Comparison of ENCODE assay signal across 23 cellular contexts in genomic region chr17:73743802-73744201, GRCh38.
A peak's percentile ranks its signal among the peaks of the same experiment; 100 is the strongest.
DNase-seq lines count a peak whose midpoint lies in the region; ATAC-seq and TF ChIP-seq lines count a peak whose summit lies in the region.
"Had no signal": no experiment of that assay in that cellular context is flagged by ENCODE, and none has a peak within 500 bp of the region (broad histone marks: within the 10 kb centered on the region; RNA-seq: fewer than 3 reads in every experiment).

No MANE protein-coding gene starts in this region.

- H3K27ac Mint-ChIP-seq in glutamatergic neuron (ENCODE audit: unreplicated experiment) = peak overlapping the region; percentile 85
- H3K27ac Mint-ChIP-seq in activated naive CD4-positive, alpha-beta T cell treated with anti-CD3 and anti-CD28 coated beads for 36 hours = no peak overlapping the region
- H3K27ac Mint-ChIP-seq: T-cell had no signal

- DNase-seq in DMS53 (lab: John Stamatoyannopoulos, UW) = peak; percentile 41
- peak; percentile 47 for DNase-seq in NCI-H69 (lab: John Stamatoyannopoulos, UW)
- no peak for DNase-seq in glutamatergic neuron
- DNase-seq in activated naive CD4-positive, alpha-beta T cell treated with anti-CD3 and anti-CD28 coated beads for 36 hours = no peak
- DNase-seq in kidney glomerular epithelial cell (lab: John Stamatoyannopoulos, UW) = no peak
- no peak for DNase-seq in A172 (ENCODE audit: low spot score)
- DNase-seq: C1 segment of cervical spinal cord, DMS153, GOT3, NCI-H1105, NCI-H2081, NCI-H226, NCI-H774, PC-3, SIG-M5, T-cell had no signal

- H3K4me3 ChIP-seq in BLaER1 = no peak overlapping the region
- H3K4me3 ChIP-seq: A549, K562 had no signal

- no peak overlapping the region for H3K9ac ChIP-seq in BLaER1

- no peaks in the 10 kb centered on the region for H3K36me3 Mint-ChIP-seq in glutamatergic neuron (ENCODE audit: unreplicated experiment)
- no peaks in the 10 kb centered on the region for H3K36me3 Mint-ChIP-seq in activated naive CD4-positive, alpha-beta T cell treated with anti-CD3 and anti-CD28 coated beads for 36 hours (ENCODE audit: low read depth)
- H3K36me3 Mint-ChIP-seq: T-cell had no signal

- ATAC-seq in GM21447 (IDR thresholded peaks at IDR 0.05; ENCODE audit: unreplicated experiment) = no peak
- ATAC-seq: HCT116, K562, PC-3, SK-N-SH treated with all-trans-retinoic acid at 6 μM for 48 hours, T-cell had no signal

- no peaks in the 10 kb centered on the region for H3K36me3 ChIP-seq in BLaER1

- H3K4me1 ChIP-seq in BLaER1 = peaks cover 65% of the 10 kb centered on the region
- H3K4me1 ChIP-seq: A549 had no signal

- H3K27me3 ChIP-seq in BLaER1 = no peaks in the 10 kb centered on the region

- CTCF ChIA-PET in activated naive CD4-positive, alpha-beta T cell treated with anti-CD3 and anti-CD28 coated beads for 36 hours (lab: Charles Lee) = no interaction called here

- H3K4me3 Mint-ChIP-seq in glutamatergic neuron (ENCODE audit: unreplicated experiment) = no peak overlapping the region
- no peak overlapping the region for H3K4me3 Mint-ChIP-seq in activated naive CD4-positive, alpha-beta T cell treated with anti-CD3 and anti-CD28 coated beads for 36 hours
- H3K4me3 Mint-ChIP-seq: T-cell had no signal

- H4K20me1 ChIP-seq in BLaER1 = no peaks in the 10 kb centered on the region

- H3K9me3 ChIP-seq in BLaER1 = no peaks in the 10 kb centered on the region
- H3K9me3 ChIP-seq: A549 had no signal

- intact Hi-C loops in activated naive CD4-positive, alpha-beta T cell treated with anti-CD3 and anti-CD28 coated beads for 36 hours (cut with micrococcal nuclease) = no loop called here

- peaks cover 33% of the 10 kb centered on the region for H3K4me1 Mint-ChIP-seq in glutamatergic neuron (ENCODE audit: low read depth, unreplicated experiment)
- H3K4me1 Mint-ChIP-seq in activated naive CD4-positive, alpha-beta T cell treated with anti-CD3 and anti-CD28 coated beads for 36 hours (ENCODE audit: low read depth) = peaks cover 6% of the 10 kb centered on the region

- peaks cover 11% of the 10 kb centered on the region for H3K9me3 Mint-ChIP-seq in glutamatergic neuron (ENCODE audit: unreplicated experiment)
- no peaks in the 10 kb centered on the region for H3K9me3 Mint-ChIP-seq in activated naive CD4-positive, alpha-beta T cell treated with anti-CD3 and anti-CD28 coated beads for 36 hours
- H3K9me3 Mint-ChIP-seq: T-cell had no signal

- H3K27me3 Mint-ChIP-seq in glutamatergic neuron (ENCODE audit: unreplicated experiment) = peaks cover 11% of the 10 kb centered on the region
- no peaks in the 10 kb centered on the region for H3K27me3 Mint-ChIP-seq in activated naive CD4-positive, alpha-beta T cell treated with anti-CD3 and anti-CD28 coated beads for 36 hours (ENCODE audit: low read depth)

- H3K4me2 ChIP-seq in BLaER1 = peak overlapping the region; percentile 84
- H3K4me2 ChIP-seq: A549 had no signal

- no peak overlapping the region for H3K27ac ChIP-seq in BLaER1
- H3K27ac ChIP-seq: A549, RWPE1 had no signal

- no peak for TF ChIP-seq CTCF in glutamatergic neuron (IDR thresholded peaks at IDR 0.05; ENCODE audit: partially characterized antibody, unreplicated experiment)

Comparison
In these comparisons a context has a peak if more than half of its experiments do, and no peak if none do; other contexts are left out.
1. DNase-seq: peak in DMS53 (single experiment) and NCI-H69 (single experiment); none in glutamatergic neuron (single experiment), activated naive CD4-positive, alpha-beta T cell treated with anti-CD3 and anti-CD28 coated beads for 36 hours (single experiment), kidney glomerular epithelial cell (single experiment) and A172 (single experiment).